In genomic region chr13:26202365-26202972, GRCh38 we compare ENCODE assay signal across 1 cellular context.
TF ChIP-seq lines count a peak whose summit lies in the region.

No MANE protein-coding gene starts in this region.

TF ChIP-seq in GM23338, 12 proteins besides CTCF, POLR2A, EP300 and RAD21 (continued from another document):
- TF ChIP-seq REST (IDR thresholded peaks at IDR 0.05; ENCODE audit: unreplicated experiment) (no peak), ETS1 (IDR thresholded peaks at IDR 0.05) (no peak), EZH2phosphoT487 (IDR thresholded peaks at IDR 0.05; ENCODE audit: unreplicated experiment) (no peak), JUNB (IDR thresholded peaks at IDR 0.05; ENCODE audit: unreplicated experiment) (no peak), EZH2 (IDR thresholded peaks at IDR 0.05; ENCODE audit: low read depth, unreplicated experiment) (no peak), CREB1 (CRISPR knock-in tag; IDR thresholded peaks at IDR 0.05; ENCODE audit: low read depth) (no peak), ZNF462 (CRISPR knock-in tag; IDR thresholded peaks at IDR 0.05) (no peak)
